Comparison of ENCODE assay signal across 9 cellular contexts in genomic region chr19:58519087-58519354, GRCh38. TPM values are rescaled to one million over a fixed set of nuclear protein-coding genes. Genes with fewer than 3 reads are reported as not detected.
DNase-seq lines count a peak whose midpoint lies in the region; ATAC-seq, FAIRE-seq and TF ChIP-seq lines count a peak whose summit lies in the region.
"Had no signal": no experiment of that assay in that cellular context is flagged by ENCODE, and none has a peak within 500 bp of the region (broad histone marks: within the 10 kb centered on the region; RNA-seq: fewer than 3 reads in every experiment).

No MANE protein-coding gene starts in this region.

- no peaks in the 10 kb centered on the region for H3K9me3 ChIP-seq in H1 (ENCODE audit: insufficient read depth in 2 of 2, low read depth in 1 of 2, low read length in 1 of 2)

- H3K36me3 Mint-ChIP-seq in activated CD4-positive, alpha-beta memory T cell treated with anti-CD3 and anti-CD28 coated beads for 36 hours: peaks cover 17% of the 10 kb centered on the region
- peaks cover 14% of the 10 kb centered on the region for H3K36me3 Mint-ChIP-seq in memory B cell

- CTCF ChIA-PET in activated CD4-positive, alpha-beta memory T cell treated with anti-CD3 and anti-CD28 coated beads for 36 hours (lab: Charles Lee): interaction anchor here (0.6 to 4.8 kb wide), 17 partner anchors 10 to 1236 kb away, joined by 3 to 65 read pairs (median 9); partner anchors contain the start of genes CHMP2A, TRIM28, UBE2M and ZNF135
- CTCF ChIA-PET in H1 (lab: Charles Lee; ENCODE audit: partially characterized antibody): interaction anchor here (0.6 to 5.2 kb wide), 31 partner anchors 9 to 1424 kb away, joined by 3 to 35 read pairs (median 5); partner anchors contain the start of genes CHMP2A, TRIM28, UBE2M and ZNF324

- peak; percentile 12 for ATAC-seq in HG03354 (IDR thresholded peaks at IDR 0.05; ENCODE audit: poor library complexity, severe bottlenecking, unreplicated experiment)
- ATAC-seq in memory B cell (ENCODE audit: low read depth): peak; percentile 1

- intact Hi-C loops in activated CD4-positive, alpha-beta memory T cell treated with anti-CD3 and anti-CD28 coated beads for 36 hours (cut with micrococcal nuclease): loop anchor here (1.0 to 2.0 kb wide), 10 partner anchors 20 to 336 kb away; partner anchors contain the start of genes MZF1, TRIM28, ZNF274 and ZSCAN22

- H3K4ac ChIP-seq in H1 (replicated peaks; ENCODE audit: insufficient read length, low read depth, low read length): no peak overlapping the region

- H2BK12ac ChIP-seq in H1 (ENCODE audit: low read depth, low read length): 0 out of 2 replicates have a peak overlapping the region, but pooled peaks have one; percentile 68

- H2BK120ac ChIP-seq in H1 (replicated peaks; ENCODE audit: low read depth, low read length): no peak overlapping the region

- H3K18ac ChIP-seq in H1 (ENCODE audit: extremely low read depth, low read length): peak overlapping the region; percentile 93

- peak overlapping the region; percentile 80 for H4K91ac ChIP-seq in H1 (replicated peaks; ENCODE audit: insufficient read length, low read length)

- peak; percentile 34 to 50; a peak in 3 of 4 replicates for TF ChIP-seq RAD21 in H1 (IDR thresholded peaks at IDR 0.05 in 1 of 2, conservative IDR thresholded peaks at IDR 0.05 in 1 of 2; ENCODE audit: low read depth in 2 of 2, low read length in 2 of 2)

- no peaks in the 10 kb centered on the region for H3K27me3 Mint-ChIP-seq in activated CD4-positive, alpha-beta memory T cell treated with anti-CD3 and anti-CD28 coated beads for 36 hours
- no peaks in the 10 kb centered on the region for H3K27me3 Mint-ChIP-seq in memory B cell

- H3K9ac ChIP-seq in H1 (replicated peaks in 1 of 4; ENCODE audit: extremely low read depth in 1 of 4, low read depth in 3 of 4, low read length in 3 of 4): peak overlapping the region; percentile 79 to 90 (median 87)

- DNase-seq in ELR (ENCODE audit: low read depth) (peak; percentile 79), NCI-H526 treated with DMSO at 0.1 percent for 48 hours (lab: John Stamatoyannopoulos, UW) (peak; percentile 61), H1 (ENCODE audit: low read depth in 1 of 2, low spot score in 2 of 2) (peak in 1 of 2 experiments; percentile 82), memory B cell (ENCODE audit: low spot score in 2 of 2) (no peak), NCI-H1048 (lab: John Stamatoyannopoulos, UW) (no peak)
- DNase-seq in activated CD4-positive, alpha-beta memory T cell treated with anti-CD3 and anti-CD28 coated beads for 36 hours: peak; percentile 75
- peak; percentile 31 for DNase-seq in stimulated activated naive CD4-positive, alpha-beta T cell treated with Interleukin-2 at 50 U/mL for 16 hours (lab: John Stamatoyannopoulos, UW)

- TF ChIP-seq POLR2A in H1 (IDR thresholded peaks at IDR 0.05; ENCODE audit: control extremely low read depth in 1 of 2, low read depth in 2 of 2, low read length in 2 of 2): peak; percentile 13 to 36; a peak in 1 of 3 replicates

- peak overlapping the region; percentile 18; the same call in 1 of the 2 replicates for H2AFZ ChIP-seq in H1 (ENCODE audit: low read length)

- H3K23me2 ChIP-seq in H1 (ENCODE audit: low read depth, low read length): peaks cover 11% of the 10 kb centered on the region

- POLR2A ChIA-PET in activated CD4-positive, alpha-beta memory T cell treated with anti-CD3 and anti-CD28 coated beads for 36 hours (lab: Charles Lee): interaction anchor here (1.1 to 4.1 kb wide), 9 partner anchors 19 to 63 kb away, joined by 3 to 35 read pairs (median 7); partner anchors contain the start of gene TRIM28
- POLR2A ChIA-PET in H1 (lab: Charles Lee; ENCODE audit: partially characterized antibody): interaction anchor here (0.9 to 21.3 kb wide), 21 partner anchors 9 to 163 kb away, joined by 3 to 650 read pairs (median 6); partner anchors contain the start of genes CHMP2A, RPS5, TRIM28 and UBE2M

- no peak for FAIRE-seq in H1 (lab: Jason Lieb, UNC)
- FAIRE-seq: islet of Langerhans had no signal

- no peak for TF ChIP-seq EP300 in H1 (IDR thresholded peaks at IDR 0.05; ENCODE audit: borderline replicate concordance in 1 of 2, low read depth in 2 of 2, low read length in 2 of 2)

- no peak overlapping the region for H2BK20ac ChIP-seq in H1 (ENCODE audit: low read length)

- H4K5ac ChIP-seq in H1 (ENCODE audit: insufficient read length, low read depth, low read length): no peak overlapping the region

- peak overlapping the region; percentile 88 for H3K27ac Mint-ChIP-seq in activated CD4-positive, alpha-beta memory T cell treated with anti-CD3 and anti-CD28 coated beads for 36 hours
- peak overlapping the region; percentile 98 for H3K27ac Mint-ChIP-seq in memory B cell

- H3K23ac ChIP-seq in H1 (ENCODE audit: insufficient read length): no peak overlapping the region

- H3K56ac ChIP-seq in H1 (replicated peaks; ENCODE audit: insufficient read length, low read depth, low read length): peak overlapping the region; percentile 51

- H3K14ac ChIP-seq in H1 (ENCODE audit: insufficient read length): no peak overlapping the region

- peak; percentile 76 to 89 (median 77) for TF ChIP-seq CTCF in H1 (IDR thresholded peaks at IDR 0.05; ENCODE audit: control extremely low read depth in 1 of 3, insufficient read depth in 1 of 3, low read depth in 1 of 3, low read length in 3 of 3)

- H3K27ac ChIP-seq in H1 (ENCODE audit: low read depth, low read length): peak overlapping the region; percentile 91

- peaks cover 0 to 17% of the 10 kb centered on the region in 2 experiments; a peak in 1 of 4 replicates for H3K79me2 ChIP-seq in H1 (ENCODE audit: control insufficient read depth in 1 of 2, insufficient read depth in 2 of 2, low read length in 2 of 2)

- H3K4me1 Mint-ChIP-seq in activated CD4-positive, alpha-beta memory T cell treated with anti-CD3 and anti-CD28 coated beads for 36 hours (ENCODE audit: low read depth): peaks cover 32% of the 10 kb centered on the region
- H3K4me1 Mint-ChIP-seq in memory B cell: peaks cover 39% of the 10 kb centered on the region

- H3K79me1 ChIP-seq in H1 (ENCODE audit: low read depth, low read length): peaks cover 5% of the 10 kb centered on the region

- peaks cover 0 to 9% (median 2%) of the 10 kb centered on the region in 4 experiments; a peak in 2 of 8 replicates for H3K36me3 ChIP-seq in H1 (ENCODE audit: control insufficient read depth in 2 of 4, insufficient read depth in 4 of 4, low read length in 3 of 4)

- H4K8ac ChIP-seq in H1 (ENCODE audit: extremely low read depth, insufficient read depth, low read length): peak overlapping the region; percentile 96

- no peak overlapping the region for H2AK5ac ChIP-seq in H1 (ENCODE audit: low read depth, low read length)

- H2BK15ac ChIP-seq in H1 (ENCODE audit: low read length): no peak overlapping the region

- H2BK5ac ChIP-seq in H1 (ENCODE audit: low read depth, low read length): peak overlapping the region; percentile 89

- H3K4me3 ChIP-seq in H1 (ENCODE audit: extremely low read depth in 1 of 4, insufficient read depth in 2 of 4, low read depth in 3 of 4, low read length in 4 of 4): peak overlapping the region; percentile 54 to 87 (median 70)

- WGBS in H1 (ENCODE audit: extremely low coverage in 1 of 2, insufficient coverage in 1 of 2, insufficient read length in 1 of 2, insufficient replicate concordance in 2 of 2, low coverage in 1 of 2, low lambda C conversion rate in 2 of 2, missing lambda C conversion rate in 1 of 2), 2 experiments: 0% methylated on average over 14 of the region's 14 CpGs; no CpG with 5 or more reads in 1 of the 2 experiments

- H3K4me3 Mint-ChIP-seq in activated CD4-positive, alpha-beta memory T cell treated with anti-CD3 and anti-CD28 coated beads for 36 hours: peak overlapping the region; percentile 88
- peak overlapping the region; percentile 95 for H3K4me3 Mint-ChIP-seq in memory B cell

- peaks cover 2 to 9% of the 10 kb centered on the region in 2 experiments for H4K20me1 ChIP-seq in H1 (replicated peaks in 1 of 2; ENCODE audit: control insufficient read depth in 1 of 2, insufficient read depth in 2 of 2, low read length in 2 of 2)

- H3K4me1 ChIP-seq in H1 (replicated peaks in 1 of 4; ENCODE audit: control insufficient read depth in 3 of 4, insufficient read depth in 4 of 4, low read length in 3 of 4): peaks cover 0 to 33% (median 19%) of the 10 kb centered on the region in 4 experiments; a peak in 6 of 7 replicates

- H3K9me3 Mint-ChIP-seq in activated CD4-positive, alpha-beta memory T cell treated with anti-CD3 and anti-CD28 coated beads for 36 hours: no peaks in the 10 kb centered on the region
- no peaks in the 10 kb centered on the region for H3K9me3 Mint-ChIP-seq in memory B cell

- no peaks in the 10 kb centered on the region; a peak in 1 of 7 replicates for H3K27me3 ChIP-seq in H1 (replicated peaks in 1 of 4; ENCODE audit: control insufficient read depth in 3 of 4, extremely low read depth in 1 of 4, insufficient read depth in 3 of 4, low read length in 3 of 4)

- peak overlapping the region; percentile 67 to 85 for H3K4me2 ChIP-seq in H1 (ENCODE audit: insufficient read depth in 1 of 2, low read depth in 2 of 2, low read length in 2 of 2)

RNA-seq across cellular contexts. Expression of gene ZBTB45, which starts 0.6 kb away (rescaled TPM):
- 1 to 10 TPM; 9.9 to 10.0 TPM for total RNA-seq in activated CD4-positive, alpha-beta memory T cell treated with anti-CD3 and anti-CD28 coated beads for 36 hours
- 16.9 and 17.3 TPM in 2 replicates for total RNA-seq in H1 (2021; fragmentation: NEBNext Ultra II Directional; extraction: Animal tissue kit (Norgen Biotek cat#: 25700))
- polyA plus RNA-seq in H1 (2011; rRNA removed): 17.2 and 31.4 TPM in 2 replicates
- 10.8 TPM for polyA plus RNA-seq in H1 (2011; cell fraction: cytosol; rRNA removed)
- 18.7 TPM for polyA plus RNA-seq in H1 (2011; cell fraction: nucleus; rRNA removed)
- polyA plus RNA-seq in H1 (2012, experiment 1 of 2): 8.9 to 18.6 TPM (median 17.5 TPM) in 4 replicates
- 13.2 TPM for polyA plus RNA-seq in H1 (2012, experiment 2 of 2)
- 12.5 TPM for polyA plus RNA-seq in H1 (2013, experiment 1 of 2)
- polyA plus RNA-seq in H1 (2013, experiment 2 of 2): 13.1 TPM
- polyA minus RNA-seq in H1 (2011; rRNA and poly(A)+ RNA removed): 5.0 and 5.1 TPM in 2 replicates
- 10.1 TPM for polyA minus RNA-seq in H1 (2011; cell fraction: cytosol; rRNA and poly(A)+ RNA removed)
- 18.1 TPM for polyA minus RNA-seq in H1 (2011; cell fraction: nucleus; rRNA and poly(A)+ RNA removed)

RNA-seq across cellular contexts. Expression of gene SLC27A5, which starts 7.2 kb away (rescaled TPM):
- total RNA-seq in activated CD4-positive, alpha-beta memory T cell treated with anti-CD3 and anti-CD28 coated beads for 36 hours: 10 to 100 TPM; 16.7 to 17.0 TPM
- 20.7 and 25.1 TPM in 2 replicates for total RNA-seq in H1 (2021; fragmentation: NEBNext Ultra II Directional; extraction: Animal tissue kit (Norgen Biotek cat#: 25700))
- polyA plus RNA-seq in H1 (2011; rRNA removed): 80.5 and 95.9 TPM in 2 replicates
- 69.6 TPM for polyA plus RNA-seq in H1 (2011; cell fraction: cytosol; rRNA removed)
- 68.5 TPM for polyA plus RNA-seq in H1 (2011; cell fraction: nucleus; rRNA removed)
- polyA plus RNA-seq in H1 (2012, experiment 1 of 2): 39.9 to 57.6 TPM (median 48.9 TPM) in 4 replicates
- polyA plus RNA-seq in H1 (2012, experiment 2 of 2): 53.5 TPM
- 30.3 TPM for polyA plus RNA-seq in H1 (2013, experiment 1 of 2)
- polyA plus RNA-seq in H1 (2013, experiment 2 of 2): 31.5 TPM
- polyA minus RNA-seq in H1 (2011; rRNA and poly(A)+ RNA removed): 34.0 and 38.3 TPM in 2 replicates
- polyA minus RNA-seq in H1 (2011; cell fraction: cytosol; rRNA and poly(A)+ RNA removed): 10.1 TPM
- 16.9 TPM for polyA minus RNA-seq in H1 (2011; cell fraction: nucleus; rRNA and poly(A)+ RNA removed)

RNA-seq across cellular contexts. Expression of gene TRIM28, which starts 24.8 kb away (rescaled TPM):
- total RNA-seq in activated CD4-positive, alpha-beta memory T cell treated with anti-CD3 and anti-CD28 coated beads for 36 hours: 100 to 1,000 TPM; 404 to 408 TPM
- 1,398 and 1,433 TPM in 2 replicates for total RNA-seq in H1 (2021; fragmentation: NEBNext Ultra II Directional; extraction: Animal tissue kit (Norgen Biotek cat#: 25700))
- polyA plus RNA-seq in H1 (2011; rRNA removed): 1,442 and 2,243 TPM in 2 replicates
- polyA plus RNA-seq in H1 (2011; cell fraction: cytosol; rRNA removed): 1,009 TPM
- polyA plus RNA-seq in H1 (2011; cell fraction: nucleus; rRNA removed): 3,768 TPM
- polyA plus RNA-seq in H1 (2012, experiment 1 of 2): 1,824 to 2,237 TPM (median 2,041 TPM) in 4 replicates
- polyA plus RNA-seq in H1 (2012, experiment 2 of 2): 2,033 TPM
- 913 TPM for polyA plus RNA-seq in H1 (2013, experiment 1 of 2)
- 805 TPM for polyA plus RNA-seq in H1 (2013, experiment 2 of 2)
- 3,393 and 4,202 TPM in 2 replicates for polyA minus RNA-seq in H1 (2011; rRNA and poly(A)+ RNA removed)
- polyA minus RNA-seq in H1 (2011; cell fraction: cytosol; rRNA and poly(A)+ RNA removed): 1,842 TPM
- polyA minus RNA-seq in H1 (2011; cell fraction: nucleus; rRNA and poly(A)+ RNA removed): 1,128 TPM

RNA-seq across cellular contexts. Expression of gene CHMP2A, which starts 35.9 kb away (rescaled TPM):
- total RNA-seq in activated CD4-positive, alpha-beta memory T cell treated with anti-CD3 and anti-CD28 coated beads for 36 hours: 100 to 1,000 TPM; 120 to 122 TPM
- total RNA-seq in H1 (2021; fragmentation: NEBNext Ultra II Directional; extraction: Animal tissue kit (Norgen Biotek cat#: 25700)): 70.0 and 75.8 TPM in 2 replicates
- polyA plus RNA-seq in H1 (2011; rRNA removed): 115 and 132 TPM in 2 replicates
- polyA plus RNA-seq in H1 (2011; cell fraction: cytosol; rRNA removed): 180 TPM
- polyA plus RNA-seq in H1 (2011; cell fraction: nucleus; rRNA removed): 98.9 TPM
- polyA plus RNA-seq in H1 (2012, experiment 1 of 2): 105 to 150 TPM (median 138 TPM) in 4 replicates
- 99.5 TPM for polyA plus RNA-seq in H1 (2012, experiment 2 of 2)
- polyA plus RNA-seq in H1 (2013, experiment 1 of 2): 83.2 TPM
- 87.1 TPM for polyA plus RNA-seq in H1 (2013, experiment 2 of 2)
- 83.8 and 85.2 TPM in 2 replicates for polyA minus RNA-seq in H1 (2011; rRNA and poly(A)+ RNA removed)
- 70.9 TPM for polyA minus RNA-seq in H1 (2011; cell fraction: cytosol; rRNA and poly(A)+ RNA removed)
- polyA minus RNA-seq in H1 (2011; cell fraction: nucleus; rRNA and poly(A)+ RNA removed): 34.6 TPM

RNA-seq across cellular contexts. Expression of gene UBE2M, which starts 39.4 kb away (rescaled TPM):
- total RNA-seq in activated CD4-positive, alpha-beta memory T cell treated with anti-CD3 and anti-CD28 coated beads for 36 hours: 100 to 1,000 TPM; 107 to 111 TPM
- total RNA-seq in H1 (2021; fragmentation: NEBNext Ultra II Directional; extraction: Animal tissue kit (Norgen Biotek cat#: 25700)): 114 and 119 TPM in 2 replicates
- 91.8 and 93.8 TPM in 2 replicates for polyA plus RNA-seq in H1 (2011; rRNA removed)
- 82.4 TPM for polyA plus RNA-seq in H1 (2011; cell fraction: cytosol; rRNA removed)
- polyA plus RNA-seq in H1 (2011; cell fraction: nucleus; rRNA removed): 91.5 TPM
- 95.9 to 118 TPM (median 107 TPM) in 4 replicates for polyA plus RNA-seq in H1 (2012, experiment 1 of 2)
- 85.0 TPM for polyA plus RNA-seq in H1 (2012, experiment 2 of 2)
- 86.6 TPM for polyA plus RNA-seq in H1 (2013, experiment 1 of 2)
- 85.7 TPM for polyA plus RNA-seq in H1 (2013, experiment 2 of 2)
- 67.7 and 82.2 TPM in 2 replicates for polyA minus RNA-seq in H1 (2011; rRNA and poly(A)+ RNA removed)
- 50.6 TPM for polyA minus RNA-seq in H1 (2011; cell fraction: cytosol; rRNA and poly(A)+ RNA removed)
- 69.7 TPM for polyA minus RNA-seq in H1 (2011; cell fraction: nucleus; rRNA and poly(A)+ RNA removed)

Comparison
In these comparisons a context has a peak if more than half of its experiments do, and no peak if none do; other contexts are left out.
1. DNase-seq: peak in ELR (single experiment), NCI-H526 treated with DMSO at 0.1 percent for 48 hours (single experiment), activated CD4-positive, alpha-beta memory T cell treated with anti-CD3 and anti-CD28 coated beads for 36 hours (single experiment) and stimulated activated naive CD4-positive, alpha-beta T cell treated with Interleukin-2 at 50 U/mL for 16 hours (single experiment); none in memory B cell (0 of 2) and NCI-H1048 (single experiment).